Comparison of ENCODE assay signal across 30 cellular contexts in genomic region chr16:3687792-3688191, GRCh38.
"Had no signal": no experiment of that assay in that cellular context is flagged by ENCODE, and none has a peak within 500 bp of the region (broad histone marks: within the 10 kb centered on the region; RNA-seq: fewer than 3 reads in every experiment).

No MANE protein-coding gene starts in this region.

- H3K27ac ChIP-seq: coronary artery, dorsolateral prefrontal cortex, esophagus muscularis mucosa, ovary, psoas muscle, spleen, thoracic aorta, tibial nerve, upper lobe of right lung, uterus had no signal

- H3K36me3 ChIP-seq: ovary, uterus had no signal

- H3K27ac Mint-ChIP-seq: mesothelial cell of epicardium; stimulated activated naive B cell treated with anti-CD40 and anti-IgM and Interleukin-4, amounts not matched to agents 10 μg/mL and 1 μg/mL and 100 μg/mL, for 72 hours; stimulated activated naive CD8-positive, alpha-beta T cell treated with anti-CD3 and anti-CD28 coated beads, Interleukin-15, Interleukin-2, amounts not matched to agents 100 ng/mL and 50 ng/mL, for 24 hours had no signal

- H3K9me3 ChIP-seq: esophagus muscularis mucosa, heart right ventricle, mucosa of descending colon, ovary, psoas muscle, spleen, thoracic aorta, tibial nerve, upper lobe of right lung, uterus had no signal

- H3K9me3 Mint-ChIP-seq: mesothelial cell of epicardium; naive B cell; stimulated activated naive B cell treated with anti-CD40 and anti-IgM and Interleukin-4, amounts not matched to agents 10 μg/mL and 1 μg/mL and 100 μg/mL, for 72 hours; stimulated activated naive CD8-positive, alpha-beta T cell treated with anti-CD3 and anti-CD28 coated beads, Interleukin-15, Interleukin-2, amounts not matched to agents 100 ng/mL and 50 ng/mL, for 24 hours had no signal

- H3K27me3 ChIP-seq: dorsolateral prefrontal cortex, esophagus muscularis mucosa, heart right ventricle, ovary, spleen, tibial nerve, upper lobe of right lung, uterus had no signal

- H3K4me1 ChIP-seq: uterus had no signal

- H3K4me3 Mint-ChIP-seq: mesothelial cell of epicardium; stimulated activated naive B cell treated with anti-CD40 and anti-IgM and Interleukin-4, amounts not matched to agents 10 μg/mL and 1 μg/mL and 100 μg/mL, for 72 hours; stimulated activated naive CD8-positive, alpha-beta T cell treated with anti-CD3 and anti-CD28 coated beads, Interleukin-15, Interleukin-2, amounts not matched to agents 100 ng/mL and 50 ng/mL, for 24 hours had no signal

- DNase-seq: central memory CD4-positive, alpha-beta T cell; dorsolateral prefrontal cortex; effector CD4-positive, alpha-beta T cell; foreskin melanocyte; glutamatergic neuron; heart right ventricle; hippocampal formation; kidney glomerular epithelial cell; left colon; left ventricle myocardium superior; mesenchymal stem cell; mucosa of descending colon; naive B cell; occipital lobe; ovary; right cardiac atrium; spleen; stimulated activated CD4-positive, alpha-beta T cell treated with anti-CD3 and anti-CD28 coated beads, Interleukin-4, amount 100 ng/mL, for 4 hours; stimulated activated naive B cell treated with anti-CD40 and anti-IgM and Interleukin-4, amounts not matched to agents 10 μg/mL and 1 μg/mL and 100 μg/mL, for 72 hours; upper lobe of right lung; uterus had no signal

- ATAC-seq: heart right ventricle; left colon; left ventricle myocardium superior; mucosa of descending colon; psoas muscle; right cardiac atrium; stimulated activated naive B cell treated with anti-CD40 and anti-IgM and Interleukin-4, amounts not matched to agents 10 μg/mL and 1 μg/mL and 100 μg/mL, for 72 hours; upper lobe of right lung had no signal

- H3K4me3 ChIP-seq: coronary artery, dorsolateral prefrontal cortex, esophagus muscularis mucosa, heart right ventricle, lung, mucosa of descending colon, ovary, psoas muscle, skin epidermis, spleen, thoracic aorta, tibial nerve, upper lobe of right lung, uterus had no signal

- H3K27me3 Mint-ChIP-seq: naive B cell; stimulated activated naive B cell treated with anti-CD40 and anti-IgM and Interleukin-4, amounts not matched to agents 10 μg/mL and 1 μg/mL and 100 μg/mL, for 72 hours; stimulated activated naive CD8-positive, alpha-beta T cell treated with anti-CD3 and anti-CD28 coated beads, Interleukin-15, Interleukin-2, amounts not matched to agents 100 ng/mL and 50 ng/mL, for 24 hours had no signal
